32 cellular contexts compared by ENCODE assay signal in genomic region chr15:80749589-80749988, GRCh38. TPM values are rescaled to one million over a fixed set of nuclear protein-coding genes. Genes with fewer than 3 reads are reported as not detected.
DNase-seq lines count a peak whose midpoint lies in the region; ATAC-seq and TF ChIP-seq lines count a peak whose summit lies in the region.
"Had no signal": no experiment of that assay in that cellular context is flagged by ENCODE, and none has a peak within 500 bp of the region (broad histone marks: within the 10 kb centered on the region; RNA-seq: fewer than 3 reads in every experiment).

No MANE protein-coding gene starts in this region.

- WGBS in mammary epithelial cell (ENCODE audit: low coverage, missing lambda C conversion rate), result 97% methylated on average over 6 of the region's 6 CpGs

- H3K27me3 Mint-ChIP-seq in activated naive CD8-positive, alpha-beta T cell treated with anti-CD3 and anti-CD28 coated beads, Interleukin-2, amount 50 U/mL, for 24 hours, result no peaks in the 10 kb centered on the region
- H3K27me3 Mint-ChIP-seq: activated B cell treated with CpG ODN at 0.5 μM for 24 hours; memory B cell; progenitor cell of endocrine pancreas; stimulated activated naive B cell treated with anti-CD40 and anti-IgM and Interleukin-4, amounts not matched to agents 10 μg/mL and 1 μg/mL and 100 μg/mL, for 72 hours had no signal

- CTCF ChIA-PET in PC-3 (lab: Charles Lee) (interaction anchor here (0.6 to 1.6 kb wide), 4 partner anchors 27 to 182 kb away, joined by 3 to 6 read pairs (median 3); no protein-coding TSS in a partner anchor), mammary epithelial cell (lab: Charles Lee; ENCODE audit: low non-redundant PET) (no interaction called here)

- H3K27me3 ChIP-seq in PC-3 (ENCODE audit: low read length), result no peaks in the 10 kb centered on the region
- H3K27me3 ChIP-seq in mammary epithelial cell (ENCODE audit: insufficient read depth, low read length), result no peaks in the 10 kb centered on the region
- H3K27me3 ChIP-seq: adrenal gland, brain microvascular endothelial cell, heart right ventricle, suprapubic skin had no signal

- intact Hi-C loops in PC-3 (cut with micrococcal nuclease) (loop anchor here (2.0 to 10.0 kb wide), 2 partner anchors 53 to 165 kb away; no protein-coding TSS in a partner anchor), mammary epithelial cell (cut with micrococcal nuclease) (no loop called here), left colon (cut with DNase I, micrococcal nuclease) (no loop called here)

- TF ChIP-seq CTCF in PC-3 (conservative IDR thresholded peaks at IDR 0.05; ENCODE audit: low read depth, low read length) (no peak; the same call in 1 of the 2 replicates), mammary epithelial cell (conservative IDR thresholded peaks at IDR 0.05 in 1 of 2, IDR thresholded peaks at IDR 0.05 in 1 of 2; ENCODE audit: extremely low read depth in 1 of 2, insufficient read depth in 1 of 2, low read depth in 1 of 2, low read length in 2 of 2) (no peak)

- in situ Hi-C loops in mammary epithelial cell (cut with MboI; ENCODE audit: low sequenced_read_pairs in 2 of 2), result no loop called here

- H3K9me3 ChIP-seq in PC-3 (ENCODE audit: low read length), result no peaks in the 10 kb centered on the region
- H3K9me3 ChIP-seq in mammary epithelial cell (replicated peaks; ENCODE audit: insufficient read depth, low read length), result no peaks in the 10 kb centered on the region
- H3K9me3 ChIP-seq: adrenal gland, suprapubic skin had no signal

- no peak overlapping the region for H2AFZ ChIP-seq in PC-3 (ENCODE audit: low read length)
- no peak overlapping the region for H2AFZ ChIP-seq in mammary epithelial cell (ENCODE audit: low read depth, low read length)

- H3K4me1 ChIP-seq in PC-3 (ENCODE audit: insufficient read depth, low read length), result peaks cover 32% of the 10 kb centered on the region
- no peaks in the 10 kb centered on the region for H3K4me1 ChIP-seq in mammary epithelial cell (ENCODE audit: insufficient read depth, low read length)
- H3K4me1 ChIP-seq: heart right ventricle, suprapubic skin had no signal

- dilution Hi-C loops in mammary epithelial cell (cut with HindIII; ENCODE audit: low sequenced_read_pairs), result no loop called here

- H3K36me3 ChIP-seq in PC-3 (ENCODE audit: low read depth, low read length), result peaks cover 14% of the 10 kb centered on the region
- peaks cover 5% of the 10 kb centered on the region for H3K36me3 ChIP-seq in mammary epithelial cell (ENCODE audit: insufficient read depth, low read length)
- H3K36me3 ChIP-seq: adrenal gland had no signal

- no peak overlapping the region for H3K4me3 Mint-ChIP-seq in activated naive CD8-positive, alpha-beta T cell treated with anti-CD3 and anti-CD28 coated beads, Interleukin-2, amount 50 U/mL, for 24 hours
- H3K4me3 Mint-ChIP-seq: activated B cell treated with CpG ODN at 0.5 μM for 24 hours; activated T-cell treated with anti-CD3 and anti-CD28 coated beads, Interleukin-2, amount 50 U/mL, for 72 hours; memory B cell; stimulated activated naive B cell treated with anti-CD40 and anti-IgM and Interleukin-4, amounts not matched to agents 10 μg/mL and 1 μg/mL and 100 μg/mL, for 72 hours had no signal

- H3K79me2 ChIP-seq in PC-3 (ENCODE audit: low read length), result peaks cover 50% of the 10 kb centered on the region
- H3K79me2 ChIP-seq in mammary epithelial cell (ENCODE audit: insufficient read depth, low read length), result peaks cover 46% of the 10 kb centered on the region

- H3K4me2 ChIP-seq in PC-3 (ENCODE audit: low read length), result peak overlapping the region; percentile 62
- no peak overlapping the region for H3K4me2 ChIP-seq in mammary epithelial cell (ENCODE audit: insufficient read depth, low read depth, low read length)

- peak overlapping the region; percentile 72 for H3K9ac ChIP-seq in PC-3 (ENCODE audit: low read length)
- H3K9ac ChIP-seq in mammary epithelial cell (ENCODE audit: insufficient read depth, low read length), result no peak overlapping the region

- H3K27ac Mint-ChIP-seq in activated naive CD8-positive, alpha-beta T cell treated with anti-CD3 and anti-CD28 coated beads, Interleukin-2, amount 50 U/mL, for 24 hours, result no peak overlapping the region
- H3K27ac Mint-ChIP-seq: activated B cell treated with CpG ODN at 0.5 μM for 24 hours; activated T-cell treated with anti-CD3 and anti-CD28 coated beads, Interleukin-2, amount 50 U/mL, for 72 hours; memory B cell; progenitor cell of endocrine pancreas; stimulated activated naive B cell treated with anti-CD40 and anti-IgM and Interleukin-4, amounts not matched to agents 10 μg/mL and 1 μg/mL and 100 μg/mL, for 72 hours had no signal

- peaks cover 6% of the 10 kb centered on the region for H3K9me3 Mint-ChIP-seq in activated naive CD8-positive, alpha-beta T cell treated with anti-CD3 and anti-CD28 coated beads, Interleukin-2, amount 50 U/mL, for 24 hours
- H3K9me3 Mint-ChIP-seq: activated B cell treated with CpG ODN at 0.5 μM for 24 hours had no signal

- H3K4me3 ChIP-seq in PC-3 (ENCODE audit: low read length) (peak overlapping the region; percentile 8; the same call in 1 of the 2 replicates), mammary epithelial cell (replicated peaks in 1 of 3; ENCODE audit: insufficient read depth in 1 of 3, low read depth in 2 of 3, low read length in 3 of 3) (no peak overlapping the region)
- H3K4me3 ChIP-seq: adrenal gland, heart right ventricle, suprapubic skin had no signal

- peak; percentile 97 for ATAC-seq in PC-3
- ATAC-seq in left colon, result peak; percentile 31
- no peak for ATAC-seq in activated naive CD8-positive, alpha-beta T cell treated with anti-CD3 and anti-CD28 coated beads, Interleukin-2, amount 50 U/mL, for 24 hours
- no peak for ATAC-seq in GM21367 (IDR thresholded peaks at IDR 0.05; ENCODE audit: unreplicated experiment)
- ATAC-seq in left lobe of liver, result no peak
- ATAC-seq: activated T-cell treated with anti-CD3 and anti-CD28 coated beads, Interleukin-2, amount 50 U/mL, for 72 hours; heart right ventricle; Right ventricle myocardium inferior; sciatic nerve; stimulated activated naive B cell treated with anti-CD40 and anti-IgM and Interleukin-4, amounts not matched to agents 10 μg/mL and 1 μg/mL and 100 μg/mL, for 72 hours had no signal

- H3K9me2 ChIP-seq in PC-3 (replicated peaks; ENCODE audit: low read length), result no peaks in the 10 kb centered on the region

- H3K27ac ChIP-seq in PC-3 (ENCODE audit: low read length), result peak overlapping the region; percentile 88
- H3K27ac ChIP-seq in mammary epithelial cell (ENCODE audit: insufficient read depth, low read depth, low read length), result no peak overlapping the region
- H3K27ac ChIP-seq: adrenal gland, brain microvascular endothelial cell, heart right ventricle, suprapubic skin had no signal

- H4K20me1 ChIP-seq in PC-3 (ENCODE audit: low read length) (no peaks in the 10 kb centered on the region), mammary epithelial cell (ENCODE audit: insufficient read depth, low read length) (no peaks in the 10 kb centered on the region)

- DNase-seq in EH (ENCODE audit: low read depth) (peak; percentile 80), PC-3 (peak; percentile 96), mammary epithelial cell (peak; percentile 60), left colon (no peak), SK-N-DZ (ENCODE audit: low spot score) (no peak), left lobe of liver (ENCODE audit: low spot score) (no peak)
- DNase-seq in activated naive CD8-positive, alpha-beta T cell treated with anti-CD3 and anti-CD28 coated beads, Interleukin-2, amount 50 U/mL, for 24 hours, result no peak
- DNase-seq: activated B cell treated with CpG ODN at 0.5 μM for 24 hours; activated naive CD4-positive, alpha-beta T cell; activated T-cell treated with anti-CD3 and anti-CD28 coated beads, Interleukin-2, amount 50 U/mL, for 72 hours; adrenal gland; brain microvascular endothelial cell; C1 segment of cervical spinal cord; Calu3; effector CD4-positive, alpha-beta T cell; erythroblast; foreskin fibroblast; H7; heart right ventricle; kidney glomerular epithelial cell; MM.1S; NCI-H1417; NCI-H446; NCI-H82; stimulated activated naive B cell treated with anti-CD40 and anti-IgM and Interleukin-4, amounts not matched to agents 10 μg/mL and 1 μg/mL and 100 μg/mL, for 72 hours; T-helper 9 cell had no signal

- BruUV-seq in PC-3 (replicated peaks; lab: Mats Ljungman, UMichigan) (no TSS peak), mammary epithelial cell (replicated peaks; lab: Mats Ljungman, UMichigan) (no TSS peak)

- H3F3A ChIP-seq in PC-3 (ENCODE audit: low read length, unreplicated experiment), result no peaks in the 10 kb centered on the region

- no peaks in the 10 kb centered on the region for H3K4me1 Mint-ChIP-seq in activated naive CD8-positive, alpha-beta T cell treated with anti-CD3 and anti-CD28 coated beads, Interleukin-2, amount 50 U/mL, for 24 hours
- H3K4me1 Mint-ChIP-seq: activated B cell treated with CpG ODN at 0.5 μM for 24 hours; memory B cell; stimulated activated naive B cell treated with anti-CD40 and anti-IgM and Interleukin-4, amounts not matched to agents 10 μg/mL and 1 μg/mL and 100 μg/mL, for 72 hours had no signal

- H3K36me3 Mint-ChIP-seq in activated naive CD8-positive, alpha-beta T cell treated with anti-CD3 and anti-CD28 coated beads, Interleukin-2, amount 50 U/mL, for 24 hours (ENCODE audit: low read depth), result peaks cover 9% of the 10 kb centered on the region

- POLR2A ChIA-PET in PC-3 (lab: Charles Lee; ENCODE audit: unreplicated experiment), result interaction anchor here (0.5 to 0.7 kb wide), 2 partner anchors 10 to 789 kb away, joined by 3 read pairs; no protein-coding TSS in a partner anchor

RNA-seq across cellular contexts. Expression of gene CEMIP, which starts 29.6 kb away (rescaled TPM):
- total RNA-seq in PC-3 (2014; rRNA removed), result 3.1 and 4.0 TPM in 2 replicates
- total RNA-seq in mammary epithelial cell, result 1 to 10 TPM in 1 of 2 donors, under 1 TPM in 1; 0.35 to 1.3 TPM
- 0.18 TPM for polyA plus RNA-seq in mammary epithelial cell
- polyA minus RNA-seq in mammary epithelial cell, result 0.83 TPM
- total RNA-seq in left colon, result 1 to 10 TPM; 1.1 to 1.7 TPM
- polyA plus RNA-seq in SK-N-DZ (2014; cell fraction: cytosol; rRNA removed), result 0.50 and 1.6 TPM in 2 replicates
- polyA plus RNA-seq in SK-N-DZ (2014; cell fraction: nucleus; rRNA removed), result 0.65 and 0.84 TPM in 2 replicates
- total RNA-seq in left lobe of liver, result 0.50 TPM
- total RNA-seq: activated B cell treated with CpG ODN at 0.5 μM for 24 hours had no signal

RNA-seq across cellular contexts. Expression of gene ABHD17C, which starts 54.5 kb away (rescaled TPM):
- 10.3 and 14.2 TPM in 2 replicates for total RNA-seq in PC-3 (2014; rRNA removed)
- 10 to 100 TPM in 1 of 2 donors, 1 to 10 TPM in 1; 5.2 to 23.2 TPM for total RNA-seq in mammary epithelial cell
- 21.7 TPM for polyA plus RNA-seq in mammary epithelial cell
- polyA minus RNA-seq in mammary epithelial cell, result 38.2 TPM
- total RNA-seq in left colon, result 100 to 1,000 TPM; 151 to 160 TPM
- 5.6 and 9.3 TPM in 2 replicates for polyA plus RNA-seq in SK-N-DZ (2014; cell fraction: cytosol; rRNA removed)
- 4.2 and 4.3 TPM in 2 replicates for polyA plus RNA-seq in SK-N-DZ (2014; cell fraction: nucleus; rRNA removed)
- 3.7 TPM for total RNA-seq in left lobe of liver

Comparison
In these comparisons a context has a peak if more than half of its experiments do, and no peak if none do; other contexts are left out.
1. DNase-seq: peak in EH (single experiment), PC-3 (single experiment) and mammary epithelial cell (single experiment); none in left colon (0 of 2), SK-N-DZ (single experiment), activated naive CD8-positive, alpha-beta T cell treated with anti-CD3 and anti-CD28 coated beads, Interleukin-2, amount 50 U/mL, for 24 hours (single experiment) and left lobe of liver (single experiment).
2. ATAC-seq: peak in PC-3 (single experiment) and left colon (single experiment); none in activated naive CD8-positive, alpha-beta T cell treated with anti-CD3 and anti-CD28 coated beads, Interleukin-2, amount 50 U/mL, for 24 hours (single experiment), GM21367 (single experiment) and left lobe of liver (single experiment).
3. RNA of gene ABHD17C, which starts 54.5 kb away (total RNA-seq): 151 to 160 TPM in left colon; 5.2 to 23.2 TPM in mammary epithelial cell, 10.3 to 14.2 TPM in PC-3 and 3.7 TPM in left lobe of liver (single experiment); every median in the first group is over 4 times any median in the second.